22 cellular contexts compared by ENCODE assay signal in genomic region chrX:18294893-18295292, GRCh38.
"Had no signal": no experiment of that assay in that cellular context is flagged by ENCODE, and none has a peak within 500 bp of the region (broad histone marks: within the 10 kb centered on the region; RNA-seq: fewer than 3 reads in every experiment).

No MANE protein-coding gene starts in this region.

- H3K4me1 Mint-ChIP-seq: naive B cell; stimulated activated naive B cell treated with anti-CD40 and anti-IgM and Interleukin-4, amounts not matched to agents 10 μg/mL and 1 μg/mL and 100 μg/mL, for 72 hours; stimulated activated naive CD8-positive, alpha-beta T cell treated with anti-CD3 and anti-CD28 coated beads, Interleukin-15, amount 100 ng/mL, for 72 hours had no signal

- DNase-seq: erythroblast; foreskin keratinocyte; left colon; left ventricle myocardium superior; mesenchymal stem cell; naive B cell; psoas muscle; retina; right lobe of liver; spleen; stimulated activated CD4-positive, alpha-beta T cell treated with anti-CD3 and anti-CD28 coated beads, Interleukin-15, amount 100 ng/mL, for 24 hours; stimulated activated CD4-positive, alpha-beta T cell treated with anti-CD3 and anti-CD28 coated beads, Interleukin-2, amount 100 ng/mL, for 24 hours; stimulated activated CD4-positive, alpha-beta T cell treated with anti-CD3 and anti-CD28 coated beads, Interleukin-4, amount 100 ng/mL, for 4 hours; stimulated activated naive B cell treated with anti-CD40 and anti-IgM and Interleukin-4, amounts not matched to agents 10 μg/mL and 1 μg/mL and 100 μg/mL, for 72 hours; stimulated activated naive CD8-positive, alpha-beta T cell treated with anti-CD3 and anti-CD28 coated beads, Interleukin-15, amount 100 ng/mL, for 72 hours; testis had no signal

- H3K27me3 Mint-ChIP-seq: dendritic cell treated with granulocyte-macrophage colony-stimulating factor and Interleukin-4, amounts not matched to agents 40 ng/mL and 50 ng/mL, for 4 days; naive B cell; stimulated activated naive B cell treated with anti-CD40 and anti-IgM and Interleukin-4, amounts not matched to agents 10 μg/mL and 1 μg/mL and 100 μg/mL, for 72 hours; stimulated activated naive CD8-positive, alpha-beta T cell treated with anti-CD3 and anti-CD28 coated beads, Interleukin-15, amount 100 ng/mL, for 72 hours had no signal

- FAIRE-seq: colon, endothelial cell of umbilical vein had no signal

- H3K4me1 ChIP-seq: foreskin keratinocyte, psoas muscle, right lobe of liver, spleen, testis, tibial nerve had no signal

- H3K4me3 ChIP-seq: lung, psoas muscle, right lobe of liver, spleen, testis, tibial nerve had no signal

- H3K9me3 Mint-ChIP-seq: dendritic cell treated with granulocyte-macrophage colony-stimulating factor and Interleukin-4, amounts not matched to agents 40 ng/mL and 50 ng/mL, for 4 days had no signal

- H3K27ac Mint-ChIP-seq: dendritic cell treated with granulocyte-macrophage colony-stimulating factor and Interleukin-4, amounts not matched to agents 40 ng/mL and 50 ng/mL, for 4 days; naive B cell; nephron; stimulated activated naive B cell treated with anti-CD40 and anti-IgM and Interleukin-4, amounts not matched to agents 10 μg/mL and 1 μg/mL and 100 μg/mL, for 72 hours had no signal

- H3K27ac ChIP-seq: foreskin keratinocyte, psoas muscle, right lobe of liver, spleen, testis, tibial nerve had no signal

- H3K36me3 ChIP-seq: right lobe of liver, spleen, tibial nerve had no signal

- H3K27me3 ChIP-seq: foreskin keratinocyte, right lobe of liver, spleen, testis, tibial nerve had no signal

- H3K9me3 ChIP-seq: right lobe of liver, testis had no signal

- H3K4me3 Mint-ChIP-seq: dendritic cell treated with granulocyte-macrophage colony-stimulating factor and Interleukin-4, amounts not matched to agents 40 ng/mL and 50 ng/mL, for 4 days; nephron; stimulated activated naive B cell treated with anti-CD40 and anti-IgM and Interleukin-4, amounts not matched to agents 10 μg/mL and 1 μg/mL and 100 μg/mL, for 72 hours; stimulated activated naive CD8-positive, alpha-beta T cell treated with anti-CD3 and anti-CD28 coated beads, Interleukin-15, amount 100 ng/mL, for 72 hours had no signal
